ENCODE assay signal across 9 cellular contexts in the genomic region with DNA sequence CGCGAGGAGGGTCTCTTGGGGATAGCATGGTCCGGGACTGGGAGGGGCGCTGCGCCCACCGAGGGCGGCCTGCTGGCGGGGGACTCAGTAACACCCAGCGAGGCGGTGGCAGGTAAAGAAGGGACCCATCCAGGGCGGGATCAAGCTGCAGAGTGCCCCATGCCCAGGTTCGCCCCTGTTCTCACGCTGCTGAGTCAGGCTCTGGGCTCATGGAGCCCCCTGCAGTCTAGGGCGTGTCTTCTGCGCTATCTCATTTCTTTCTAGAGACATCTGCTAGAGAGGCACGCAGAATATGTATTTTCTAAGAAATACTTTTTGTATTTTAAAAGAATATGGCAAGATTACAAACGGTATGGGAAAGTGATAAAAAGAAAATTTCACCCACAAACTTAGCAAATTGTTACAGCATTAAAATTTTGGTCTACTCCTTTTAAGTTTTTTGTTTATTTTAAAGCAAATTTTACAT. TPM values are rescaled to one million over a fixed set of nuclear protein-coding genes. Genes with fewer than 3 reads are reported as not detected.
DNase-seq lines count a peak whose midpoint lies in the region; ATAC-seq and TF ChIP-seq lines count a peak whose summit lies in the region.
"Had no signal": no experiment of that assay in that cellular context is flagged by ENCODE, and none has a peak within 500 bp of the region (broad histone marks: within the 10 kb centered on the region; RNA-seq: fewer than 3 reads in every experiment).

No MANE protein-coding gene starts in this region.

- peak overlapping the region; percentile 84 to 89 for H3K27ac ChIP-seq in right atrium auricular region

- peaks cover 0 to 12% of the 10 kb centered on the region in 2 donors for H3K9me3 ChIP-seq in right atrium auricular region

- H3K27me3 Mint-ChIP-seq in activated T-cell treated with anti-CD3 and anti-CD28 coated beads, Interleukin-2, amount 50 U/mL, for 72 hours (ENCODE audit: low read depth) = peaks cover 63% of the 10 kb centered on the region

- no peaks in the 10 kb centered on the region for H3K36me3 Mint-ChIP-seq in activated T-cell treated with anti-CD3 and anti-CD28 coated beads, Interleukin-2, amount 50 U/mL, for 72 hours (ENCODE audit: insufficient read depth in 2 of 2)

- DNase-seq in activated CD4-positive, CD25-positive, alpha-beta regulatory T cell (lab: John Stamatoyannopoulos, UW) = no peak
- peak; percentile 63 for DNase-seq in H7
- peak; percentile 51 for DNase-seq in NCI-H1105 (lab: John Stamatoyannopoulos, UW)
- DNase-seq in activated T-cell treated with anti-CD3 and anti-CD28 coated beads, Interleukin-2, amount 50 U/mL, for 72 hours = peak; percentile 18 to 40
- no peak for DNase-seq in right atrium auricular region (ENCODE audit: low spot score)
- peak; percentile 22 for DNase-seq in renal cortical epithelial cell (ENCODE audit: low read depth)

- peaks cover 11% of the 10 kb centered on the region for H3K4me1 Mint-ChIP-seq in activated T-cell treated with anti-CD3 and anti-CD28 coated beads, Interleukin-2, amount 50 U/mL, for 72 hours (ENCODE audit: low read depth)

- no peaks in the 10 kb centered on the region for H3K9me3 Mint-ChIP-seq in activated T-cell treated with anti-CD3 and anti-CD28 coated beads, Interleukin-2, amount 50 U/mL, for 72 hours

- H3K27ac Mint-ChIP-seq in activated T-cell treated with anti-CD3 and anti-CD28 coated beads, Interleukin-2, amount 50 U/mL, for 72 hours = no peak overlapping the region

- H3K27me3 ChIP-seq in H7 (ENCODE audit: control insufficient read depth, insufficient read depth, low read length) (peaks cover 26% of the 10 kb centered on the region), right atrium auricular region (no peaks in the 10 kb centered on the region)

- peak overlapping the region; percentile 83 to 84 for H3K4me3 Mint-ChIP-seq in activated T-cell treated with anti-CD3 and anti-CD28 coated beads, Interleukin-2, amount 50 U/mL, for 72 hours

- ATAC-seq in activated CD4-positive, CD25-positive, alpha-beta regulatory T cell treated with anti-CD3 and anti-CD28 coated beads, Interleukin-2, amount 50 U/mL, for 24 hours = peak; percentile 5 to 32
- peak; percentile 65 for ATAC-seq in activated T-cell treated with anti-CD3 and anti-CD28 coated beads, Interleukin-2, amount 50 U/mL, for 72 hours (replicated peaks in 1 of 2)
- ATAC-seq in HG03095 (IDR thresholded peaks at IDR 0.05; ENCODE audit: unreplicated experiment) = no peak

- H3K36me3 ChIP-seq in H7 (replicated peaks; ENCODE audit: control insufficient read depth, insufficient read depth, low read length) (no peaks in the 10 kb centered on the region), right atrium auricular region (no peaks in the 10 kb centered on the region)

- H3K4me3 ChIP-seq in H7 (ENCODE audit: insufficient read depth, low read depth, low read length) (peak overlapping the region; percentile 61), right atrium auricular region (peak overlapping the region; percentile 65 to 70)

- peak in 1 of 2 donors; percentile 16 for TF ChIP-seq CTCF in right atrium auricular region (IDR thresholded peaks at IDR 0.05)

- peaks cover 0 to 27% of the 10 kb centered on the region in 2 donors for H3K4me1 ChIP-seq in right atrium auricular region

RNA-seq across cellular contexts. Expression of a gene that starts 0.9 kb away (rescaled TPM):
- total RNA-seq in H7 (2014; rRNA removed; shearing (Covaris generic)) = 7.3 and 8.3 TPM in 2 replicates
- total RNA-seq in activated T-cell treated with anti-CD3 and anti-CD28 coated beads, Interleukin-2, amount 50 U/mL, for 72 hours = 1 to 10 TPM; 1.7 to 2.6 TPM
- total RNA-seq in right atrium auricular region = 10 to 100 TPM in 1 of 2 donors, 1 to 10 TPM in 1; 9.9 to 36.3 TPM
- 83.4 and 90.1 TPM in 2 replicates for total RNA-seq in renal cortical epithelial cell

RNA-seq across cellular contexts. Expression of a gene that starts 4.8 kb away (rescaled TPM):
- not detected in 2 replicates for total RNA-seq in H7 (2014; rRNA removed; shearing (Covaris generic))
- not detected for total RNA-seq in activated T-cell treated with anti-CD3 and anti-CD28 coated beads, Interleukin-2, amount 50 U/mL, for 72 hours
- total RNA-seq in right atrium auricular region (10 to 100 TPM in 1 of 2 donors, 1 to 10 TPM in 1; 5.0 to 11.9 TPM), renal cortical epithelial cell (1.0 and 2.4 TPM in 2 replicates)
- total RNA-seq: lung microvascular endothelial cell had no signal

Comparison
In these comparisons a context has a peak if more than half of its experiments do, and no peak if none do; other contexts are left out.
1. DNase-seq: peak in H7 (single experiment), NCI-H1105 (single experiment), activated T-cell treated with anti-CD3 and anti-CD28 coated beads, Interleukin-2, amount 50 U/mL, for 72 hours (2 of 2) and renal cortical epithelial cell (single experiment); none in activated CD4-positive, CD25-positive, alpha-beta regulatory T cell (0 of 4) and right atrium auricular region (single experiment).